In the genomic region with DNA sequence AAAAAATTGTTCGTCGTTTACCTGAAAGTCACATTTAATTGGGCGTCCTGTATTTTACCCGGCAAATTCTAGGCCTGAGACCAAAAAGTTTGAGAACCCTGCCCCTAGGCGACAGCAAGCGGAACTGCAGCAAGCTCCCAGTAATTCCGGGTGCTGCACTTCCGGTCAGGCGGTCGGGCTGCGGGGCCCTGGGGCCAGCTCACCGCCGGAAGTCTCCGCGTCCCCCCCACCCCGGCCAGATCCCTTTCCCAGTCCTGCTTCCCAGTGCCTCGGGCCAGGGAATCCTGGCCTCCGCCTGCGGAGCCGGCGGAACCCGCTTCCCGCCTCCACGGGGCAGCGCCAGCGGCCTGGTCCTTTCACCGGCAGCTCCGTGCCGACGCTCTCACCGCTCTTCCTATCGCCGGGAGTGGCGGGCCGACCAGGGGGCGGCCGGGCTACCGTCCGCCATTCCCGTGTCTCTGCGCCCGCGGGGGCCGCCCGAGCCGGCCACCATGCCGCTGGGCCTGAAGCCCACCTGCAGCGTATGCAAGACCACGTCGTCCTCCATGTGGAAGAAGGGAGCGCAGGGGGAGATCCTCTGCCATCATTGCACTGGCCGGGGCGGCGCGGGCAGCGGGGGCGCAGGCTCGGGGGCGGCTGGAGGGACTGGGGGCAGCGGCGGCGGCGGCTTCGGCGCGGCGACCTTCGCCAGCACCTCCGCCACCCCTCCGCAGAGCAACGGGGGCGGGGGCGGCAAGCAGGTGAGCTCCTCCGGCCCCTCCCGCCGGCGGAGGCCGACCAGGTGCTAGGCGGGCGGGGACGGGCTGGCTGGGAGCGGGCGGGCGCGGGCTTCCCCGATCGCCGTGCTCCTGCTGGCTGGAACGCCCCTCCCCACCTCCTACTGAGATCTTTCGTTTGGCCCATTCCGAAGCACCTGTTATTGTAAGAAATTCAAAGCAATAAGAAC, we compare ENCODE assay signal across 8 cellular contexts. TPM values are rescaled to one million over a fixed set of nuclear protein-coding genes. Genes with fewer than 3 reads are reported as not detected.
DNase-seq lines count a peak whose midpoint lies in the region; ATAC-seq, FAIRE-seq and TF ChIP-seq lines count a peak whose summit lies in the region.

A gene with protein sequence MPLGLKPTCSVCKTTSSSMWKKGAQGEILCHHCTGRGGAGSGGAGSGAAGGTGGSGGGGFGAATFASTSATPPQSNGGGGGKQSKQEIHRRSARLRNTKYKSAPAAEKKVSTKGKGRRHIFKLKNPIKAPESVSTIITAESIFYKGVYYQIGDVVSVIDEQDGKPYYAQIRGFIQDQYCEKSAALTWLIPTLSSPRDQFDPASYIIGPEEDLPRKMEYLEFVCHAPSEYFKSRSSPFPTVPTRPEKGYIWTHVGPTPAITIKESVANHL (plus strand): TSS at position 244 of the 946 bp plus-strand sequence. CDS start 248 bp downstream, at position 492.

- TF ChIP-seq CTCF in GM12873 (IDR thresholded peaks at IDR 0.05; ENCODE audit: insufficient read depth, low read depth, low read length, missing control alignments) (peak; percentile 85), pancreas (IDR thresholded peaks at IDR 0.05) (peak; percentile 83 to 92 (median 90)), tibial artery (IDR thresholded peaks at IDR 0.05) (peak; percentile 88 to 91)

- ATAC-seq in HG02678 (IDR thresholded peaks at IDR 0.05; ENCODE audit: unreplicated experiment): peak; percentile 91
- ATAC-seq in Right ventricle myocardium inferior: peak; percentile 99
- peak; percentile 95 to 99 (median 96) for ATAC-seq in pancreas

- H3K27ac ChIP-seq in pancreas: peak within 1 kb of the TSS; percentile 94 to 99 (median 98)
- H3K27ac ChIP-seq in tibial artery: peak within 1 kb of the TSS; percentile 93 to 96

- peak within 1 kb of the TSS; percentile 84 to 99 (median 97) for H3K4me3 ChIP-seq in pancreas
- H3K4me3 ChIP-seq in tibial artery: peak within 1 kb of the TSS; percentile 87 to 98

- peaks cover 0 to 9% (median 0%) of the 10 kb centered on the region in 3 donors for H3K36me3 ChIP-seq in pancreas
- H3K36me3 ChIP-seq in tibial artery: peaks cover 21 to 28% (median 26%) of the 10 kb centered on the region in 3 donors

- intact Hi-C loops in Right ventricle myocardium inferior (cut with DNase I): loop anchor here (1.0 to 5.0 kb wide), 4 partner anchors 200 to 620 kb away; partner anchors contain the start of genes ANKIB1, CYP51A1, KRIT1 and MTERF1
- intact Hi-C loops in pancreas (cut with DNase I): loop anchor here in 1 of 3 donors (10.0 kb wide), 1 partner anchor 313 kb away; the partner anchor contains the start of gene CYP51A1
- intact Hi-C loops in tibial artery (cut with DNase I; ENCODE audit: low total_unique reads): loop anchor here (5.0 kb wide), 1 partner anchor 200 kb away; the partner anchor contains the start of genes ANKIB1 and KRIT1

- peak; percentile 92 for DNase-seq in NCI-H1105 treated with DMSO at 0.1 percent for 48 hours (lab: John Stamatoyannopoulos, UW)
- DNase-seq in SW 1271 (lab: John Stamatoyannopoulos, UW): peak; percentile 80 to 84
- DNase-seq in activated naive CD8-positive, alpha-beta T cell treated with anti-CD3 and anti-CD28 coated beads, Interleukin-2, amount 50 U/mL, for 16 hours (ENCODE audit: low read depth, low spot score): peak; percentile 70
- DNase-seq in Right ventricle myocardium inferior (ENCODE audit: missing footprints): peak; percentile 94
- peak; percentile 91 to 96 (median 94) for DNase-seq in pancreas
- DNase-seq in tibial artery: peak; percentile 86 to 95

- WGBS in pancreas, 2 donors: 0% methylated on average over 68 to 91 of the region's 91 CpGs

- H3K9me3 ChIP-seq in pancreas (no peaks in the 10 kb centered on the region), tibial artery (no peaks in the 10 kb centered on the region)

- no peaks in the 10 kb centered on the region for H3K27me3 ChIP-seq in pancreas
- H3K27me3 ChIP-seq in tibial artery: no peaks in the 10 kb centered on the region

- FAIRE-seq in pancreas (lab: Jason Lieb, UNC): peak; percentile 67

- H3K4me1 ChIP-seq in pancreas (peaks cover 13 to 17% (median 15%) of the 10 kb centered on the region in 3 donors), tibial artery (peaks cover 0 to 11% (median 3%) of the 10 kb centered on the region in 4 donors)

RNA-seq across cellular contexts. Expression of the gene that starts here (rescaled TPM):
- total RNA-seq in Right ventricle myocardium inferior (11.8 TPM), pancreas (10 to 100 TPM; 16.5 to 21.2 (median 20.0) TPM)
- polyA plus RNA-seq in pancreas: 10 to 100 TPM; 19.8 to 30.1 TPM

Comparison
In these comparisons a context has a peak if more than half of its experiments do, and no peak if none do; other contexts are left out.
1. Peak in every context shown above with its lines: DNase-seq, ATAC-seq, H3K4me3 ChIP-seq and H3K27ac ChIP-seq.